Comparison of ENCODE assay signal across 1 cellular context in the genomic region with DNA sequence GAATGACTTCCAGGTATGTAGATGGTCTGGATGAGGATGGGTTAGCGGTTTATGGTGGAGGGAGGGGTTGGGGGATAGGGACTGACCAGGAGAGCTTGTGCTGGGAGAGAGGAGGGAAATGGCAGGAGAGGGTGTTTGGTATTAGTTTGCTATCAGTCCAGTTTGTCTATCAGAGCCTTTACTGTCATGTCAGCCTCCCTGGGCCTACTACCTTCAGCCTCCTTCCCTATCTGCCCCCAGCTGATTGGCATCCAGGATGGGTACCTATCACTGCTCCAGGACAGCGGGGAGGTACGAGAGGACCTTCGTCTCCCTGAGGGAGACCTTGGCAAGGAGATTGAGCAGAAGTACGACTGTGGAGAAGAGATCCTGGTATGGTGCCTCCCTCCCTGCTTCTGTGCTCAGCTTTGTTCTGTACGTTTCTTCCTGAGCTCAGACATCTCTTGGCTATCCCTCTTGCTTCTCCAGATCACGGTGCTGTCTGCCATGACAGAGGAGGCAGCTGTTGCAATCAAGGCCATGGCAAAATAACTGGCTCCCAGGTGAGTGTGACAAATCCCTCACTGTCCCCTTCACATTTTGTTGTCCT.
A peak's percentile ranks its signal among the peaks of the same experiment; 100 is the strongest.
TF ChIP-seq lines count a peak whose summit lies in the region.

No MANE protein-coding gene starts in this region.

TF ChIP-seq in HepG2, 621 proteins besides CTCF, POLR2A, EP300 and RAD21:
- TF ChIP-seq, protein P1, sequence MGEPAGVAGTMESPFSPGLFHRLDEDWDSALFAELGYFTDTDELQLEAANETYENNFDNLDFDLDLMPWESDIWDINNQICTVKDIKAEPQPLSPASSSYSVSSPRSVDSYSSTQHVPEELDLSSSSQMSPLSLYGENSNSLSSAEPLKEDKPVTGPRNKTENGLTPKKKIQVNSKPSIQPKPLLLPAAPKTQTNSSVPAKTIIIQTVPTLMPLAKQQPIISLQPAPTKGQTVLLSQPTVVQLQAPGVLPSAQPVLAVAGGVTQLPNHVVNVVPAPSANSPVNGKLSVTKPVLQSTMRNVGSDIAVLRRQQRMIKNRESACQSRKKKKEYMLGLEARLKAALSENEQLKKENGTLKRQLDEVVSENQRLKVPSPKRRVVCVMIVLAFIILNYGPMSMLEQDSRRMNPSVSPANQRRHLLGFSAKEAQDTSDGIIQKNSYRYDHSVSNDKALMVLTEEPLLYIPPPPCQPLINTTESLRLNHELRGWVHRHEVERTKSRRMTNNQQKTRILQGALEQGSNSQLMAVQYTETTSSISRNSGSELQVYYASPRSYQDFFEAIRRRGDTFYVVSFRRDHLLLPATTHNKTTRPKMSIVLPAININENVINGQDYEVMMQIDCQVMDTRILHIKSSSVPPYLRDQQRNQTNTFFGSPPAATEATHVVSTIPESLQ (CRISPR knock-in tag; conservative IDR thresholded peaks at IDR 0.05): no peak
- TF ChIP-seq ZIK1 (CRISPR knock-in tag; IDR thresholded peaks at IDR 0.05; ENCODE audit: borderline replicate concordance, low read depth) (no peak), RBFOX2 (IDR thresholded peaks at IDR 0.05; ENCODE audit: low read depth, low read length) (peak; percentile 53)
